ENCODE assay signal across 3 cellular contexts in the genomic region with DNA sequence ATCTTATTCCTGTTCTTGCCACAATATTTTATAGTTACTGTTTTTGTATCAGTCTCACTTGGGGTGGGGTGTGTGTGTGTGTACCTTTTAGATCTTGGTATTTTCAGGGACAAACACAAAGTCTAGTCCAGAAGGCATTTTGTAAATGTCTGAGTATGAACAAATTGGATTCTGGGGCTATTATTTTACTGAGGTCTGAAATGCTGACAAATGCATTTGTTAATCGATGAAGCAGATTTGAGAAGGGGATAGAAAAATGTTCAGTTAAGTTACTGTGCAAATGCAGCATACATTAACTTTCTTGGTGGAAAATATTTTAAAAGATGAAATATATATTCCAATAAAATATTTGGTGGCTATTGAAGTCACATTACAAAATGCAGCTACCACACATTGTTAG.
TF ChIP-seq lines count a peak whose summit lies in the region.

No MANE protein-coding gene starts in this region.

TF ChIP-seq in HepG2, 621 proteins besides CTCF, POLR2A, EP300 and RAD21:
- TF ChIP-seq MAFF (IDR thresholded peaks at IDR 0.05; ENCODE audit: low read depth, low read length) (peak; percentile 42; the same call in 1 of the 2 replicates), MXI1 (IDR thresholded peaks at IDR 0.05; ENCODE audit: borderline replicate concordance, low read depth, low read length) (no peak), MAFK (conservative IDR thresholded peaks at IDR 0.05 in 1 of 2, IDR thresholded peaks at IDR 0.05 in 1 of 2; ENCODE audit: low read length in 2 of 2) (peak; percentile 56 to 58)
TF ChIP-seq in HepG2: peak in this region for 2.

TF ChIP-seq in IMR-90, 13 proteins besides CTCF, POLR2A, EP300 and RAD21:
- TF ChIP-seq MAFK (IDR thresholded peaks at IDR 0.05; ENCODE audit: low read depth, low read length) (peak; percentile 24; the same call in 1 of the 2 replicates), CEBPB (IDR thresholded peaks at IDR 0.05; ENCODE audit: low read depth, low read length) (no peak)

TF ChIP-seq in K562, 482 proteins besides CTCF, POLR2A, EP300 and RAD21:
- TF ChIP-seq PHB2 (IDR thresholded peaks at IDR 0.05; ENCODE audit: low read depth) (no peak), ZBED1 (IDR thresholded peaks at IDR 0.05) (no peak), MAFF (IDR thresholded peaks at IDR 0.05; ENCODE audit: low read length) (peak; percentile 34; the same call in 1 of the 2 replicates), C11orf30 (IDR thresholded peaks at IDR 0.05; ENCODE audit: low read depth) (0 out of 2 replicates have a peak, but pooled peaks have one; percentile 17), ZKSCAN8 (CRISPR knock-in tag; IDR thresholded peaks at IDR 0.05) (no peak), ZNF316 (IDR thresholded peaks at IDR 0.05) (peak; percentile 61)
- TF ChIP-seq, protein P1, sequence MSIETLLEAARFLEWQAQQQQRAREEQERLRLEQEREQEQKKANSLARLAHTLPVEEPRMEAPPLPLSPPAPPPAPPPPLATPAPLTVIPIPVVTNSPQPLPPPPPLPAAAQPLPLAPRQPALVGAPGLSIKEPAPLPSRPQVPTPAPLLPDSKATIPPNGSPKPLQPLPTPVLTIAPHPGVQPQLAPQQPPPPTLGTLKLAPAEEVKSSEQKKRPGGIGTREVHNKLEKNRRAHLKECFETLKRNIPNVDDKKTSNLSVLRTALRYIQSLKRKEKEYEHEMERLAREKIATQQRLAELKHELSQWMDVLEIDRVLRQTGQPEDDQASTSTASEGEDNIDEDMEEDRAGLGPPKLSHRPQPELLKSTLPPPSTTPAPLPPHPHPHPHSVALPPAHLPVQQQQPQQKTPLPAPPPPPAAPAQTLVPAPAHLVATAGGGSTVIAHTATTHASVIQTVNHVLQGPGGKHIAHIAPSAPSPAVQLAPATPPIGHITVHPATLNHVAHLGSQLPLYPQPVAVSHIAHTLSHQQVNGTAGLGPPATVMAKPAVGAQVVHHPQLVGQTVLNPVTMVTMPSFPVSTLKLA (conservative IDR thresholded peaks at IDR 0.05), result no peak
